In genomic region chr3:172175254-172175599, GRCh38 we compare ENCODE assay signal across 1 cellular context.
TF ChIP-seq lines count a peak whose summit lies in the region.

No MANE protein-coding gene starts in this region.

TF ChIP-seq in K562, 482 proteins besides CTCF, POLR2A, EP300 and RAD21:
- no peak for TF ChIP-seq ARHGAP35 (IDR thresholded peaks at IDR 0.05; ENCODE audit: partially characterized antibody)
- TF ChIP-seq ZBTB2 (IDR thresholded peaks at IDR 0.05) = no peak
- no peak for TF ChIP-seq ATF3 (IDR thresholded peaks at IDR 0.05)
- no peak for TF ChIP-seq ATF3 (CRISPR knock-in tag; conservative IDR thresholded peaks at IDR 0.05)
- TF ChIP-seq ZNF707 (CRISPR knock-in tag; conservative IDR thresholded peaks at IDR 0.05) = no peak
- TF ChIP-seq FIP1L1 (IDR thresholded peaks at IDR 0.05; ENCODE audit: low read depth, low read length, poor library complexity, severe bottlenecking) = no peak
- TF ChIP-seq RNF2 (IDR thresholded peaks at IDR 0.05) = no peak
- TF ChIP-seq SRSF7 (optimal IDR thresholded peaks at IDR 0.05; ENCODE audit: low read depth, low read length) = no peak
- TF ChIP-seq HLTF (IDR thresholded peaks at IDR 0.05) = no peak
- no peak for TF ChIP-seq PBX2 (CRISPR knock-in tag; IDR thresholded peaks at IDR 0.05; ENCODE audit: low read depth)
- TF ChIP-seq PBX2 (tag; conservative IDR thresholded peaks at IDR 0.05; ENCODE audit: low read depth) = no peak
- no peak for TF ChIP-seq E2F4 (CRISPR knock-in tag; IDR thresholded peaks at IDR 0.05; ENCODE audit: low read depth)
- no peak for TF ChIP-seq ZNF644 (tag; IDR thresholded peaks at IDR 0.05; ENCODE audit: low read depth)
- no peak for TF ChIP-seq C11orf30 (IDR thresholded peaks at IDR 0.05; ENCODE audit: low read depth)
- no peak for TF ChIP-seq GTF2B (IDR thresholded peaks at IDR 0.05; ENCODE audit: extremely low read depth, insufficient read length)
TF ChIP-seq in K562: peak in this region for 0.
